1 cellular context compared by ENCODE assay signal in the genomic region with DNA sequence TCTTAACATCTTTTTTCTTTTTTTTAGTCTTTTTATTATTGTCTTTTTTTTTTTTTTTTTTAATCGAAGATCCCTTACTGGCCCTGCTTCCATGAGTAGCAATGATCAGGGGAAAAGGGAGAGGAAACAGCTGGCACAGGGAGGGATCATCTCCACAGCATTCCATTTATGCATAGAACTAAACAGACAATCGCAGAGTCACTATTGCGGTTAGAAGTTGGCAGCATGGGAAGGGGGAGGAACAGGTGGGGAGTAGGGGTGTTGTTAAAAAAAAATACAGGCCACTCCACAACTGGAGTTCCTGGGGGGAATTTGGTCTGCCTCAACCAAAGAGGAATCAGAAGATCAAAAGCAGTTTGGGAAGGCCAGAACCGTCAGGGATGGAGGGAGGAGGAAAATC.
TF ChIP-seq lines count a peak whose summit lies in the region.

No MANE protein-coding gene starts in this region.

TF ChIP-seq in K562, 482 proteins besides CTCF, POLR2A, EP300 and RAD21 (continued from another document):
- TF ChIP-seq, protein P1, sequence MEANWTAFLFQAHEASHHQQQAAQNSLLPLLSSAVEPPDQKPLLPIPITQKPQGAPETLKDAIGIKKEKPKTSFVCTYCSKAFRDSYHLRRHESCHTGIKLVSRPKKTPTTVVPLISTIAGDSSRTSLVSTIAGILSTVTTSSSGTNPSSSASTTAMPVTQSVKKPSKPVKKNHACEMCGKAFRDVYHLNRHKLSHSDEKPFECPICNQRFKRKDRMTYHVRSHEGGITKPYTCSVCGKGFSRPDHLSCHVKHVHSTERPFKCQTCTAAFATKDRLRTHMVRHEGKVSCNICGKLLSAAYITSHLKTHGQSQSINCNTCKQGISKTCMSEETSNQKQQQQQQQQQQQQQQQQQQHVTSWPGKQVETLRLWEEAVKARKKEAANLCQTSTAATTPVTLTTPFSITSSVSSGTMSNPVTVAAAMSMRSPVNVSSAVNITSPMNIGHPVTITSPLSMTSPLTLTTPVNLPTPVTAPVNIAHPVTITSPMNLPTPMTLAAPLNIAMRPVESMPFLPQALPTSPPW (CRISPR knock-in tag; IDR thresholded peaks at IDR 0.05): peak; percentile 46; the same call in 1 of the 2 replicates
- no peak for TF ChIP-seq ZFP36 (IDR thresholded peaks at IDR 0.05; ENCODE audit: low read depth, low read length, partially characterized antibody)
TF ChIP-seq in K562: peak in this region for 1.
